In the genomic region with DNA sequence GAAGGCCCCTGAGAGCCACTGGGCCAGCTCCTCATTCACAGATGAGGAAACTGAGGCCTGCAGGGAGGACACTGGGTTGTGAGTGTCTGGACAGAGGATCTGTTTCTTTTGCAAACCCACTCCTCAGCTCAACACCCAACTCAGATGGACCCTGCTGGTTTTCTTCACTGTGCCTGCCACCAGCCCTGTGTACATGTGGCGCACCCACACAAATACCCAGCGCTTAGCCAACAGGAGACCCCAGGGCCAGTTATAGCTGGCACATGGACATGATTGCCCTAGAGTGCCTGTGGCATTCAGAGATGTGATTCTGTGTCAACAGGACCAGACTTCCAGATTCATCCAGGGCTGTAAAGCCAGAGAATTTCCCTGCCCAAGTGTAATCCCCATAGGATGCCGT, we compare ENCODE assay signal across 15 cellular contexts.
"Had no signal": no experiment of that assay in that cellular context is flagged by ENCODE, and none has a peak within 500 bp of the region (broad histone marks: within the 10 kb centered on the region; RNA-seq: fewer than 3 reads in every experiment).

No MANE protein-coding gene starts in this region.

- H3K4me1 Mint-ChIP-seq: activated B cell treated with CpG ODN at 0.5 μM for 24 hours; central memory CD8-positive, alpha-beta T cell had no signal

- H3K9me3 ChIP-seq: mucosa of descending colon, stomach had no signal

- H3K36me3 Mint-ChIP-seq: naive thymus-derived CD8-positive, alpha-beta T cell had no signal

- H3K27ac Mint-ChIP-seq: activated B cell treated with CpG ODN at 0.5 μM for 24 hours; activated CD4-positive, alpha-beta T cell treated with anti-CD3 and anti-CD28 coated beads, Interleukin-2, amount 10 ng/mL, durations not matched to agents 24 days and 14 days; dendritic cell treated with granulocyte-macrophage colony-stimulating factor and Interleukin-4, amounts not matched to agents 40 ng/mL and 50 ng/mL, for 4 days; effector memory CD8-positive, alpha-beta T cell; naive thymus-derived CD8-positive, alpha-beta T cell; progenitor cell of endocrine pancreas; T-helper 17 cell had no signal

- ATAC-seq: effector memory CD8-positive, alpha-beta T cell; left lobe of liver; mucosa of descending colon; naive thymus-derived CD8-positive, alpha-beta T cell; T-helper 17 cell had no signal

- H3K9me3 Mint-ChIP-seq: activated B cell treated with CpG ODN at 0.5 μM for 24 hours; activated CD4-positive, alpha-beta T cell treated with anti-CD3 and anti-CD28 coated beads, Interleukin-2, amount 10 ng/mL, durations not matched to agents 24 days and 14 days; central memory CD8-positive, alpha-beta T cell; effector memory CD8-positive, alpha-beta T cell; naive thymus-derived CD8-positive, alpha-beta T cell had no signal

- H3K36me3 ChIP-seq: stomach had no signal

- H3K4me3 ChIP-seq: mucosa of descending colon, stomach had no signal

- H3K4me3 Mint-ChIP-seq: activated B cell treated with CpG ODN at 0.5 μM for 24 hours; activated CD4-positive, alpha-beta T cell treated with anti-CD3 and anti-CD28 coated beads, Interleukin-2, amount 10 ng/mL, durations not matched to agents 24 days and 14 days; central memory CD8-positive, alpha-beta T cell; dendritic cell treated with granulocyte-macrophage colony-stimulating factor and Interleukin-4, amounts not matched to agents 40 ng/mL and 50 ng/mL, for 4 days; effector memory CD8-positive, alpha-beta T cell; naive thymus-derived CD8-positive, alpha-beta T cell; T-helper 17 cell had no signal

- H3K27me3 Mint-ChIP-seq: activated B cell treated with CpG ODN at 0.5 μM for 24 hours, progenitor cell of endocrine pancreas had no signal

- DNase-seq: activated B cell treated with CpG ODN at 0.5 μM for 24 hours; activated CD4-positive, alpha-beta T cell treated with anti-CD3 and anti-CD28 coated beads, Interleukin-2, amount 10 ng/mL, durations not matched to agents 24 days and 14 days; activated naive CD4-positive, alpha-beta T cell treated with Interleukin-2 at 50 U/mL for 16 hours; effector memory CD8-positive, alpha-beta T cell; mucosa of descending colon; naive thymus-derived CD8-positive, alpha-beta T cell; SHP77; stimulated activated CD4-positive, alpha-beta T cell treated with anti-CD3 and anti-CD28 coated beads, Interleukin-15, amount 100 ng/mL, for 24 hours; stimulated activated CD4-positive, alpha-beta T cell treated with anti-CD3 and anti-CD28 coated beads, Interleukin-4, amount 100 ng/mL, for 24 hours; stomach; T-helper 17 cell had no signal

- H3K27me3 ChIP-seq: stomach had no signal
